23 cellular contexts compared by ENCODE assay signal in genomic region chr4:181271241-181271640, GRCh38.
"Had no signal": no experiment of that assay in that cellular context is flagged by ENCODE, and none has a peak within 500 bp of the region (broad histone marks: within the 10 kb centered on the region; RNA-seq: fewer than 3 reads in every experiment).

No MANE protein-coding gene starts in this region.

- ATAC-seq: effector memory CD8-positive, alpha-beta T cell; esophagus mucosa; foreskin keratinocyte; gastrocnemius medialis; gastroesophageal sphincter; heart left ventricle had no signal

- H3K36me3 ChIP-seq: colonic mucosa, esophagus muscularis mucosa, esophagus squamous epithelium, gastrocnemius medialis, gastroesophageal sphincter, heart left ventricle had no signal

- DNase-seq: colonic mucosa; cortex of kidney; dermis blood vessel endothelial cell; dorsolateral prefrontal cortex; effector CD4-positive, alpha-beta T cell; effector CD8-positive, alpha-beta T cell; effector memory CD4-positive, alpha-beta T cell; effector memory CD8-positive, alpha-beta T cell; endodermal cell; erythroblast; esophagus squamous epithelium; foreskin fibroblast; foreskin melanocyte; gastrocnemius medialis; glutamatergic neuron; head of caudate nucleus; heart left ventricle had no signal

- H3K9me3 ChIP-seq: colonic mucosa, esophagus squamous epithelium, gastrocnemius medialis, gastroesophageal sphincter, heart left ventricle had no signal

- H3K27ac ChIP-seq: colonic mucosa, coronary artery, dorsolateral prefrontal cortex, epithelial cell of prostate, esophagus muscularis mucosa, esophagus squamous epithelium, foreskin keratinocyte, gastrocnemius medialis, gastroesophageal sphincter had no signal

- H3K4me1 ChIP-seq: colonic mucosa, esophagus muscularis mucosa, esophagus squamous epithelium, foreskin keratinocyte, gastroesophageal sphincter, heart left ventricle had no signal

- H3K4me3 ChIP-seq: colonic mucosa, coronary artery, dorsolateral prefrontal cortex, esophagus muscularis mucosa, esophagus squamous epithelium, gastrocnemius medialis, gastroesophageal sphincter, heart left ventricle had no signal

- H3K27me3 ChIP-seq: colonic mucosa, esophagus muscularis mucosa, esophagus squamous epithelium, foreskin keratinocyte, gastrocnemius medialis, gastroesophageal sphincter, heart left ventricle had no signal
